In the genomic region with DNA sequence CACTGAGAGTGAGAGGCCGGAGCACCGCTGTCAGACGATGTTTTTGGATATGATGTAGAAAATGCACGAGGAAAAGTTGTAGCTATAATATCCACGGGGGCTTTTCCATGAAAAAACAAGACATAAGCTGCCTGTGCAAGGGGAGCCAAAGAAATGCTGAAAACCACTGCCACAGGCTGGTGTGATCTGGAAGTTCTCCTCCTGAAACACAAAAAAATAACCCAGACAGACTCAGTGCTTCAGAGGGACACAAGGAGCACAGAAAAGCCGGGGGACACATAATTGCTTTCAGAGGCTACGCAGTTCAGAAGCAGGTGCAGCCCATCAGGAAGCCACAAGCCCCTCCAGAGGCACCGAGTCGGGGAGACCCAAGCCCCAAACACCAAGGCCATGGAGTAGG, we compare ENCODE assay signal across 15 cellular contexts.
DNase-seq lines count a peak whose midpoint lies in the region; ATAC-seq and TF ChIP-seq lines count a peak whose summit lies in the region.
"Had no signal": no experiment of that assay in that cellular context is flagged by ENCODE, and none has a peak within 500 bp of the region (broad histone marks: within the 10 kb centered on the region; RNA-seq: fewer than 3 reads in every experiment).

No MANE protein-coding gene starts in this region.

- intact Hi-C loops in activated CD4-positive, alpha-beta T cell treated with anti-CD3 and anti-CD28 coated beads for 36 hours (cut with DNase I, micrococcal nuclease) = loop anchor here in 1 of 2 experiments (5.0 kb wide), 1 partner anchor 181 kb away; no protein-coding TSS in a partner anchor

- no peak overlapping the region for H3K4me3 Mint-ChIP-seq in activated CD4-positive, alpha-beta T cell treated with anti-CD3 and anti-CD28 coated beads for 36 hours
- H3K4me3 Mint-ChIP-seq: CD4-positive, alpha-beta T cell; GM23338 had no signal

- TF ChIP-seq CTCF in epithelial cell of proximal tubule (conservative IDR thresholded peaks at IDR 0.05; ENCODE audit: low read depth, low read length) (peak; percentile 7), osteoblast (IDR thresholded peaks at IDR 0.05; ENCODE audit: extremely low read depth, low read depth, low read length) (no peak)

- H2AFZ ChIP-seq in osteoblast (ENCODE audit: low read length) = no peak overlapping the region
- H2AFZ ChIP-seq: GM23338 had no signal

- no peak overlapping the region for H3K27ac ChIP-seq in osteoblast (ENCODE audit: low read depth, low read length)
- H3K27ac ChIP-seq: 22Rv1 had no signal

- POLR2A ChIA-PET in activated CD4-positive, alpha-beta T cell treated with anti-CD3 and anti-CD28 coated beads for 36 hours (lab: Charles Lee) = no interaction called here

- no peak for ATAC-seq in activated CD4-positive, alpha-beta T cell treated with anti-CD3 and anti-CD28 coated beads for 36 hours
- ATAC-seq in HG02970 (IDR thresholded peaks at IDR 0.05; ENCODE audit: low FRiP score, unreplicated experiment) = no peak
- ATAC-seq in GM18867 (IDR thresholded peaks at IDR 0.05; ENCODE audit: unreplicated experiment) = no peak
- ATAC-seq: GM23338 had no signal

- no peaks in the 10 kb centered on the region for H3K9me3 ChIP-seq in osteoblast (ENCODE audit: low read depth, low read length)

- H3K4me1 Mint-ChIP-seq in activated CD4-positive, alpha-beta T cell treated with anti-CD3 and anti-CD28 coated beads for 36 hours = peaks cover 9% of the 10 kb centered on the region

- H3K27ac Mint-ChIP-seq in activated CD4-positive, alpha-beta T cell treated with anti-CD3 and anti-CD28 coated beads for 36 hours = no peak overlapping the region
- H3K27ac Mint-ChIP-seq: CD4-positive, alpha-beta T cell; GM23338 had no signal

- H3K4me2 ChIP-seq in osteoblast (ENCODE audit: insufficient read depth, low read length) = no peak overlapping the region
- H3K4me2 ChIP-seq: GM23338 had no signal

- no peaks in the 10 kb centered on the region for H3K27me3 ChIP-seq in osteoblast (ENCODE audit: insufficient read depth, low read length)

- H3K9me3 Mint-ChIP-seq in activated CD4-positive, alpha-beta T cell treated with anti-CD3 and anti-CD28 coated beads for 36 hours (ENCODE audit: low read depth) = no peaks in the 10 kb centered on the region
- H3K9me3 Mint-ChIP-seq: CD4-positive, alpha-beta T cell had no signal

- H3K4me1 ChIP-seq in osteoblast (ENCODE audit: insufficient read depth, low read length) = no peaks in the 10 kb centered on the region

- H3K36me3 Mint-ChIP-seq in activated CD4-positive, alpha-beta T cell treated with anti-CD3 and anti-CD28 coated beads for 36 hours (ENCODE audit: low read depth) = no peaks in the 10 kb centered on the region

- CTCF ChIA-PET in activated CD4-positive, alpha-beta T cell treated with anti-CD3 and anti-CD28 coated beads for 36 hours (lab: Charles Lee) = interaction anchor here (0.6 to 6.0 kb wide), 4 partner anchors 9 to 313 kb away, joined by 3 to 65 read pairs (median 15); no protein-coding TSS in a partner anchor

- peaks cover 52% of the 10 kb centered on the region for H4K20me1 ChIP-seq in osteoblast (ENCODE audit: insufficient read depth, low read length)

- H3K36me3 ChIP-seq in osteoblast (ENCODE audit: insufficient read depth, low read length) = no peaks in the 10 kb centered on the region

- peak; percentile 3 for DNase-seq in activated CD4-positive, alpha-beta T cell treated with anti-CD3 and anti-CD28 coated beads for 36 hours
- DNase-seq in activated CD4-positive, alpha-beta T cell treated with anti-CD3 and anti-CD28 coated beads for 4 hours = no peak
- DNase-seq in epithelial cell of proximal tubule (ENCODE audit: low read depth) (no peak), osteoblast (ENCODE audit: insufficient read length, low spot score, missing footprints) (peak; percentile 21), NOMO-1 treated with DMSO at 0.1 percent for 48 hours (lab: John Stamatoyannopoulos, UW; ENCODE audit: unreplicated experiment) (no peak), GF-D8 (lab: John Stamatoyannopoulos, UW) (no peak)
- DNase-seq: AML-193; CD4-positive, alpha-beta T cell; KBM-7; NCI-H1105; NCI-H510A had no signal

- H3K27me3 Mint-ChIP-seq in activated CD4-positive, alpha-beta T cell treated with anti-CD3 and anti-CD28 coated beads for 36 hours = no peaks in the 10 kb centered on the region
- H3K27me3 Mint-ChIP-seq: CD4-positive, alpha-beta T cell had no signal

- H3K79me2 ChIP-seq in osteoblast (ENCODE audit: insufficient read depth, low read length) = peaks cover 11% of the 10 kb centered on the region

- H3K4me3 ChIP-seq in epithelial cell of proximal tubule (ENCODE audit: low read depth, low read length) (no peak overlapping the region), osteoblast (ENCODE audit: insufficient read depth, low read length) (no peak overlapping the region)
- H3K4me3 ChIP-seq: GM23338 had no signal

Comparison
In these comparisons a context has a peak if more than half of its experiments do, and no peak if none do; other contexts are left out.
1. DNase-seq: peak in activated CD4-positive, alpha-beta T cell treated with anti-CD3 and anti-CD28 coated beads for 36 hours (single experiment) and osteoblast (single experiment); none in activated CD4-positive, alpha-beta T cell treated with anti-CD3 and anti-CD28 coated beads for 4 hours (0 of 2), epithelial cell of proximal tubule (single experiment), NOMO-1 treated with DMSO at 0.1 percent for 48 hours (single experiment) and GF-D8 (single experiment).